2 cellular contexts compared by ENCODE assay signal in the genomic region with DNA sequence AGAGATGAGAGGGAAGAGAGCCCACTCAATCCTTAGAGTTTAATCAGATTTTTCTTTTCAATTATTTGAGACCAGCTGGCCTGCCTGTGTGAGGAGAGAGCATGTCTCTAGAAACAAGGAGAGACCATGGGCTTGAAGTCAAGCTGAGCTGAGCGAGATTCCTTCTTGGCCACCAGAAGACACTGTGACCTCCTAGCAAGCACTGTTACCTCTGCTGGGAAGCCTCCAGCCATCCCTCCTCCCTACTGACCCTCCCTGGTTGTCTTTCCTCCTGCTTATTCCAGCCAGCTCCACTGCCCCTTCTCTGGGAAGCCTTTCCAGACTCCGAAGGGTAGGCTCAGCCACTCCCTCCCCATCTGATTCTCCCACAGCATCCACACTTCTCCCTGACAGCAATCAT.
TF ChIP-seq lines count a peak whose summit lies in the region.

No MANE protein-coding gene starts in this region.

TF ChIP-seq in SK-N-SH, 30 proteins besides CTCF, POLR2A, EP300 and RAD21 (continued from another document):
- TF ChIP-seq ZBTB33 (IDR thresholded peaks at IDR 0.05; ENCODE audit: borderline replicate concordance, low read depth) (no peak), MXI1 (IDR thresholded peaks at IDR 0.05; ENCODE audit: low read depth, low read length) (no peak), FOXJ3 (CRISPR knock-in tag; IDR thresholded peaks at IDR 0.05) (no peak), YY1 (IDR thresholded peaks at IDR 0.05; ENCODE audit: low read depth) (no peak), CHD2 (IDR thresholded peaks at IDR 0.05; ENCODE audit: low read length, partially characterized antibody) (no peak), TCF12 (IDR thresholded peaks at IDR 0.05) (no peak), RFX5 (IDR thresholded peaks at IDR 0.05; ENCODE audit: low read length) (no peak), PBX3 (IDR thresholded peaks at IDR 0.05) (no peak), RXRA (IDR thresholded peaks at IDR 0.05; ENCODE audit: borderline replicate concordance, low read depth) (no peak), NFIC (IDR thresholded peaks at IDR 0.05; ENCODE audit: borderline replicate concordance) (no peak), NRF1 (IDR thresholded peaks at IDR 0.05; ENCODE audit: low read depth, low read length) (no peak), GATA2 (CRISPR knock-in tag; IDR thresholded peaks at IDR 0.05) (no peak)
- TF ChIP-seq, protein P1, sequence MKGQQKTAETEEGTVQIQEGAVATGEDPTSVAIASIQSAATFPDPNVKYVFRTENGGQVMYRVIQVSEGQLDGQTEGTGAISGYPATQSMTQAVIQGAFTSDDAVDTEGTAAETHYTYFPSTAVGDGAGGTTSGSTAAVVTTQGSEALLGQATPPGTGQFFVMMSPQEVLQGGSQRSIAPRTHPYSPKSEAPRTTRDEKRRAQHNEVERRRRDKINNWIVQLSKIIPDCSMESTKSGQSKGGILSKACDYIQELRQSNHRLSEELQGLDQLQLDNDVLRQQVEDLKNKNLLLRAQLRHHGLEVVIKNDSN (IDR thresholded peaks at IDR 0.05; ENCODE audit: borderline replicate concordance, low read depth), result no peak

TF ChIP-seq in SK-N-SH treated with all-trans-retinoic acid at 6 μM for 48 hours, 23 proteins besides CTCF, POLR2A, EP300 and RAD21 (continued from another document):
- TF ChIP-seq, protein P2, sequence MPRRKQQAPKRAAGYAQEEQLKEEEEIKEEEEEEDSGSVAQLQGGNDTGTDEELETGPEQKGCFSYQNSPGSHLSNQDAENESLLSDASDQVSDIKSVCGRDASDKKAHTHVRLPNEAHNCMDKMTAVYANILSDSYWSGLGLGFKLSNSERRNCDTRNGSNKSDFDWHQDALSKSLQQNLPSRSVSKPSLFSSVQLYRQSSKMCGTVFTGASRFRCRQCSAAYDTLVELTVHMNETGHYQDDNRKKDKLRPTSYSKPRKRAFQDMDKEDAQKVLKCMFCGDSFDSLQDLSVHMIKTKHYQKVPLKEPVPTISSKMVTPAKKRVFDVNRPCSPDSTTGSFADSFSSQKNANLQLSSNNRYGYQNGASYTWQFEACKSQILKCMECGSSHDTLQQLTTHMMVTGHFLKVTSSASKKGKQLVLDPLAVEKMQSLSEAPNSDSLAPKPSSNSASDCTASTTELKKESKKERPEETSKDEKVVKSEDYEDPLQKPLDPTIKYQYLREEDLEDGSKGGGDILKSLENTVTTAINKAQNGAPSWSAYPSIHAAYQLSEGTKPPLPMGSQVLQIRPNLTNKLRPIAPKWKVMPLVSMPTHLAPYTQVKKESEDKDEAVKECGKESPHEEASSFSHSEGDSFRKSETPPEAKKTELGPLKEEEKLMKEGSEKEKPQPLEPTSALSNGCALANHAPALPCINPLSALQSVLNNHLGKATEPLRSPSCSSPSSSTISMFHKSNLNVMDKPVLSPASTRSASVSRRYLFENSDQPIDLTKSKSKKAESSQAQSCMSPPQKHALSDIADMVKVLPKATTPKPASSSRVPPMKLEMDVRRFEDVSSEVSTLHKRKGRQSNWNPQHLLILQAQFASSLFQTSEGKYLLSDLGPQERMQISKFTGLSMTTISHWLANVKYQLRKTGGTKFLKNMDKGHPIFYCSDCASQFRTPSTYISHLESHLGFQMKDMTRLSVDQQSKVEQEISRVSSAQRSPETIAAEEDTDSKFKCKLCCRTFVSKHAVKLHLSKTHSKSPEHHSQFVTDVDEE (CRISPR knock-in tag; IDR thresholded peaks at IDR 0.05), result no peak
- TF ChIP-seq ESRRG (CRISPR knock-in tag; IDR thresholded peaks at IDR 0.05) (no peak), CREB5 (CRISPR knock-in tag; IDR thresholded peaks at IDR 0.05; ENCODE audit: low read depth) (no peak), ARNTL (CRISPR knock-in tag; IDR thresholded peaks at IDR 0.05; ENCODE audit: borderline replicate concordance, low read depth) (no peak), GLIS3 (CRISPR knock-in tag; IDR thresholded peaks at IDR 0.05) (no peak), PPARA (CRISPR knock-in tag; IDR thresholded peaks at IDR 0.05; ENCODE audit: borderline replicate concordance) (no peak), ZFP3 (CRISPR knock-in tag; IDR thresholded peaks at IDR 0.05) (no peak), OSR1 (CRISPR knock-in tag; IDR thresholded peaks at IDR 0.05) (no peak), ZNF8 (CRISPR knock-in tag; IDR thresholded peaks at IDR 0.05) (no peak), TCF4 (CRISPR knock-in tag; IDR thresholded peaks at IDR 0.05; ENCODE audit: borderline replicate concordance) (no peak)
